In the genomic region with DNA sequence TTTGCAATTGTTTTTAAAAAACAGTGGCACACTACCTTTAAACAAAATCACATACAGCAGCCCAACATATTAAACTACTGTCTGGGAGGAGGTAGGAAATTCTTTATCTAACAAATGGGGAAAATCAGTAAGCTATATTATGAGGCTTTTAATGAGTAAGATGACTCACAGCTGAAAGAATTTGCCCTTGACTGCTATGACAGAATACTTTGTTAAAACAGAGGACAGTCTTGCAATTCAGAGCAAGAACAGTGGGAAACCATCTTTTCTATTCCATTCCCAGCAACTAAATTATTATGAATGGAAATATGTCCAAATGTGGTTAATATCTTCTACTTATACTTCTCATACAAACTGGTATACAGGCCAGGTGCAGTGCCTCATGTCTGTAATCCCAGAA, we compare ENCODE assay signal across 15 cellular contexts. TPM values are rescaled to one million over a fixed set of nuclear protein-coding genes. Genes with fewer than 3 reads are reported as not detected.
A peak's percentile ranks its signal among the peaks of the same experiment; 100 is the strongest.
DNase-seq lines count a peak whose midpoint lies in the region; ATAC-seq and TF ChIP-seq lines count a peak whose summit lies in the region.
"Had no signal": no experiment of that assay in that cellular context is flagged by ENCODE, and none has a peak within 500 bp of the region (broad histone marks: within the 10 kb centered on the region; RNA-seq: fewer than 3 reads in every experiment).

No MANE protein-coding gene starts in this region.

- H3K27me3 ChIP-seq in hepatocyte, result no peaks in the 10 kb centered on the region
- H3K27me3 ChIP-seq: neutrophil had no signal

- peak overlapping the region; percentile 4 for H3K27ac ChIP-seq in hepatocyte
- H3K27ac ChIP-seq: neutrophil had no signal

- no peaks in the 10 kb centered on the region for H3K4me1 Mint-ChIP-seq in activated T-helper 17 cell treated with anti-CD3 and anti-CD28 coated beads, Interleukin-2, amount 50 U/mL, for 72 hours
- H3K4me1 Mint-ChIP-seq: stimulated activated naive CD8-positive, alpha-beta T cell treated with anti-CD3 and anti-CD28 coated beads, Interleukin-15, amount 100 ng/mL, for 72 hours had no signal

- in situ Hi-C loops in astrocyte of the spinal cord (cut with HindIII; ENCODE audit: low sequenced_read_pairs), result no loop called here

- H3K4me3 ChIP-seq in astrocyte of the spinal cord (ENCODE audit: low read depth, low read length), result no peak overlapping the region
- no peak overlapping the region for H3K4me3 ChIP-seq in hepatocyte

- no peaks in the 10 kb centered on the region for H3K9me3 ChIP-seq in hepatocyte (ENCODE audit: low read depth)
- H3K9me3 ChIP-seq: neutrophil had no signal

- H3K27me3 Mint-ChIP-seq in activated T-helper 17 cell treated with anti-CD3 and anti-CD28 coated beads, Interleukin-2, amount 50 U/mL, for 72 hours, result no peaks in the 10 kb centered on the region
- H3K27me3 Mint-ChIP-seq: activated CD4-positive, alpha-beta memory T cell treated with anti-CD3 and anti-CD28 coated beads, Interleukin-2, amount 10 ng/mL, durations not matched to agents 7 days and 5 days; stimulated activated naive CD8-positive, alpha-beta T cell treated with anti-CD3 and anti-CD28 coated beads, Interleukin-15, amount 100 ng/mL, for 72 hours had no signal

- H3K36me3 Mint-ChIP-seq in activated T-helper 17 cell treated with anti-CD3 and anti-CD28 coated beads, Interleukin-2, amount 50 U/mL, for 72 hours (ENCODE audit: low read depth), result no peaks in the 10 kb centered on the region

- H3K9me2 ChIP-seq in hepatocyte (replicated peaks; ENCODE audit: insufficient read depth), result no peaks in the 10 kb centered on the region

- no peaks in the 10 kb centered on the region for H3K4me1 ChIP-seq in hepatocyte (ENCODE audit: insufficient read depth)

- no peak overlapping the region for H3K4me2 ChIP-seq in hepatocyte

- no peak for ATAC-seq in activated T-helper 17 cell treated with anti-CD3 and anti-CD28 coated beads, Interleukin-2, amount 50 U/mL, for 72 hours (replicated peaks)
- no peak for ATAC-seq in HG03432 (IDR thresholded peaks at IDR 0.05; ENCODE audit: unreplicated experiment)
- ATAC-seq: stimulated activated naive CD8-positive, alpha-beta T cell treated with anti-CD3 and anti-CD28 coated beads, Interleukin-15, amount 100 ng/mL, for 72 hours had no signal

- TF ChIP-seq CTCF in astrocyte of the spinal cord (IDR thresholded peaks at IDR 0.05; ENCODE audit: low read depth, low read length) (no peak), hepatocyte (IDR thresholded peaks at IDR 0.05; ENCODE audit: poor library complexity) (no peak)

- H3K4me3 Mint-ChIP-seq in activated T-helper 17 cell treated with anti-CD3 and anti-CD28 coated beads, Interleukin-2, amount 50 U/mL, for 72 hours, result no peak overlapping the region
- H3K4me3 Mint-ChIP-seq: activated CD4-positive, alpha-beta memory T cell treated with anti-CD3 and anti-CD28 coated beads, Interleukin-2, amount 10 ng/mL, durations not matched to agents 7 days and 5 days; stimulated activated naive CD8-positive, alpha-beta T cell treated with anti-CD3 and anti-CD28 coated beads, Interleukin-15, amount 100 ng/mL, for 72 hours had no signal

- no peaks in the 10 kb centered on the region for H4K20me1 ChIP-seq in hepatocyte (ENCODE audit: insufficient read depth, poor library complexity, severe bottlenecking)

- H2AFZ ChIP-seq in hepatocyte, result no peak overlapping the region

- DNase-seq in A172 (ENCODE audit: low spot score), result peak; percentile 69
- peak; percentile 17 for DNase-seq in HS-27A (ENCODE audit: low read depth)
- DNase-seq in astrocyte of the spinal cord (ENCODE audit: low read depth, low spot score), result peak; percentile 59
- DNase-seq in hepatocyte (ENCODE audit: low spot score), result peak; percentile 27
- no peak for DNase-seq in DMS79 treated with DMSO at 0.1 percent for 48 hours (lab: John Stamatoyannopoulos, UW)
- DNase-seq in SHP77 (lab: John Stamatoyannopoulos, UW), result no peak
- DNase-seq: activated CD4-positive, alpha-beta memory T cell treated with anti-CD3 and anti-CD28 coated beads, Interleukin-2, amount 10 ng/mL, durations not matched to agents 7 days and 5 days; activated naive CD4-positive, alpha-beta T cell; NCI-H1436; stimulated activated CD4-positive, alpha-beta T cell treated with anti-CD3 and anti-CD28 coated beads, Interleukin-2, amount 100 ng/mL, for 48 hours; stimulated activated naive CD8-positive, alpha-beta T cell treated with anti-CD3 and anti-CD28 coated beads, Interleukin-15, amount 100 ng/mL, for 72 hours; T-helper 2 cell had no signal

- H3K79me2 ChIP-seq in hepatocyte, result no peaks in the 10 kb centered on the region

- no peaks in the 10 kb centered on the region for H3K36me3 ChIP-seq in hepatocyte (replicated peaks; ENCODE audit: insufficient read depth, low read depth)

- no peak overlapping the region for H3K27ac Mint-ChIP-seq in activated T-helper 17 cell treated with anti-CD3 and anti-CD28 coated beads, Interleukin-2, amount 50 U/mL, for 72 hours
- H3K27ac Mint-ChIP-seq: activated CD4-positive, alpha-beta memory T cell treated with anti-CD3 and anti-CD28 coated beads, Interleukin-2, amount 10 ng/mL, durations not matched to agents 7 days and 5 days; stimulated activated naive CD8-positive, alpha-beta T cell treated with anti-CD3 and anti-CD28 coated beads, Interleukin-15, amount 100 ng/mL, for 72 hours had no signal

- H3K9me3 Mint-ChIP-seq in activated T-helper 17 cell treated with anti-CD3 and anti-CD28 coated beads, Interleukin-2, amount 50 U/mL, for 72 hours, result no peaks in the 10 kb centered on the region
- H3K9me3 Mint-ChIP-seq: activated CD4-positive, alpha-beta memory T cell treated with anti-CD3 and anti-CD28 coated beads, Interleukin-2, amount 10 ng/mL, durations not matched to agents 7 days and 5 days; stimulated activated naive CD8-positive, alpha-beta T cell treated with anti-CD3 and anti-CD28 coated beads, Interleukin-15, amount 100 ng/mL, for 72 hours had no signal

RNA-seq across cellular contexts. Expression of gene SGPP1, which starts 49.2 kb away (rescaled TPM):
- total RNA-seq in A172 (2014; rRNA removed; shearing (Covaris generic)), result 26.2 and 28.1 TPM in 2 replicates
- total RNA-seq in hepatocyte, result 19.8 and 23.9 TPM in 2 replicates
- 12.0 and 17.8 TPM in 2 replicates for polyA plus RNA-seq in hepatocyte
- 10 to 100 TPM in 1 of 2 donors, 1 to 10 TPM in 1; 7.7 to 11.1 TPM for total RNA-seq in activated T-helper 17 cell treated with anti-CD3 and anti-CD28 coated beads, Interleukin-2, amount 50 U/mL, for 72 hours

Comparison
In these comparisons a context has a peak if more than half of its experiments do, and no peak if none do; other contexts are left out.
1. DNase-seq: peak in A172 (single experiment), HS-27A (single experiment), astrocyte of the spinal cord (single experiment) and hepatocyte (single experiment); none in DMS79 treated with DMSO at 0.1 percent for 48 hours (single experiment) and SHP77 (0 of 2).